Comparison of ENCODE assay signal across 8 cellular contexts in the genomic region with DNA sequence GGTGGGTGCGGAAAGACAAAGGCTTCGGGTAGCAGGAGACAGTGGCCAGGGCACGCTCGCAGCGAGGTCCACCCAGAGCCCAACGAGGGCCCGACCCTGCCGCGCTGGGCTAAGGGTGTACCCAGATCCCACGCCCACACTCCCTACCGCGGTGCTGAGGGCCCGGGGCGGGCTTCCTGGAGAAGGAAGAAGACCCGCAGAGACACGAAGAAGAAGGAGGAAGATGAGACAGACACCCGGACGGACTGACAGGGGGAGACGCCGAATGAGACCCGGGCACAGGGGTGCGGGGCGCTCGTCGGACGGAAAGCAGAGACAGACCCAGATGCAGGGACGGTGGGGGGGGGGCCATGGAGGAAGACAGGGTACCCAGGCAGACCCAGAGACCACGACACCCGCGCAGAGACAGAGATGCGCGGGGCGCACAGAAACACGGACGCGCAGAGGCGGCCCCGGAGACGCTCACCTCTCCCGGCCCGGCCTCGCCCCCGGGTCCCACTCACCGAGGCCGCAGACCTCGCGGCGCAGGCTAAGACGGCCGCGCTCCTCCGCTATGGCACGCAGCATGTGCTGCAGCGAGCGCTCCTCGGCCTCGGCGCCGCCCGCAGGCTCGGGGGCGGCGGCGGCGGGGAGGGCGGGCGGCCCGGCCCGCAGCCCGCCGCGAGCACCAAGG. TPM values are rescaled to one million over a fixed set of nuclear protein-coding genes. Genes with fewer than 3 reads are reported as not detected.
DNase-seq lines count a peak whose midpoint lies in the region; ATAC-seq and TF ChIP-seq lines count a peak whose summit lies in the region.

No MANE protein-coding gene starts in this region.

- no peaks in the 10 kb centered on the region for H3K36me3 ChIP-seq in CD8-positive, alpha-beta T cell (ENCODE audit: insufficient read depth, low read length)
- H3K36me3 ChIP-seq in urinary bladder (ENCODE audit: insufficient read depth): no peaks in the 10 kb centered on the region

- H3K27me3 Mint-ChIP-seq in CD8-positive, alpha-beta T cell (ENCODE audit: low read depth): no peaks in the 10 kb centered on the region
- no peaks in the 10 kb centered on the region for H3K27me3 Mint-ChIP-seq in activated CD4-positive, alpha-beta T cell treated with anti-CD3 and anti-CD28 coated beads, Interleukin-2, amount 10 ng/mL, durations not matched to agents 7 days and 5 days
- H3K27me3 Mint-ChIP-seq in natural killer cell (ENCODE audit: low read depth in 2 of 2): no peaks in the 10 kb centered on the region

- intact Hi-C loops in CD8-positive, alpha-beta T cell (cut with DNase I, micrococcal nuclease): loop anchor here (1.0 to 10.0 kb wide), 3 partner anchors 69 to 795 kb away; a partner anchor contains a TSS
- intact Hi-C loops in natural killer cell (cut with micrococcal nuclease): no loop called here

- TF ChIP-seq CTCF in CD8-positive, alpha-beta T cell (IDR thresholded peaks at IDR 0.05): no peak
- no peak for TF ChIP-seq CTCF in natural killer cell (IDR thresholded peaks at IDR 0.05)

- no peaks in the 10 kb centered on the region for H3K27me3 ChIP-seq in CD8-positive, alpha-beta T cell (ENCODE audit: insufficient read depth, low read length)

- H3K4me3 Mint-ChIP-seq in CD8-positive, alpha-beta T cell: peak overlapping the region; percentile 91
- peak overlapping the region; percentile 89 for H3K4me3 Mint-ChIP-seq in activated CD4-positive, alpha-beta T cell treated with anti-CD3 and anti-CD28 coated beads, Interleukin-2, amount 10 ng/mL, durations not matched to agents 7 days and 5 days
- H3K4me3 Mint-ChIP-seq in natural killer cell: peak overlapping the region; percentile 95

- peak; percentile 42 for ATAC-seq in CD8-positive, alpha-beta T cell
- ATAC-seq in HG03045 (IDR thresholded peaks at IDR 0.05; ENCODE audit: unreplicated experiment) (peak; percentile 12), natural killer cell (peak; percentile 42 to 51 (median 47))

- peak overlapping the region; percentile 86 for H3K27ac Mint-ChIP-seq in CD8-positive, alpha-beta T cell
- peak overlapping the region; percentile 84 for H3K27ac Mint-ChIP-seq in activated CD4-positive, alpha-beta T cell treated with anti-CD3 and anti-CD28 coated beads, Interleukin-2, amount 10 ng/mL, durations not matched to agents 7 days and 5 days
- H3K27ac Mint-ChIP-seq in natural killer cell: peak overlapping the region; percentile 74 to 94

- peaks cover 53% of the 10 kb centered on the region for H3K4me1 Mint-ChIP-seq in CD8-positive, alpha-beta T cell (ENCODE audit: low read depth)
- peaks cover 34% of the 10 kb centered on the region for H3K4me1 Mint-ChIP-seq in activated CD4-positive, alpha-beta T cell treated with anti-CD3 and anti-CD28 coated beads, Interleukin-2, amount 10 ng/mL, durations not matched to agents 7 days and 5 days
- peaks cover 39 to 52% of the 10 kb centered on the region in 2 donors for H3K4me1 Mint-ChIP-seq in natural killer cell

- peaks cover 24% of the 10 kb centered on the region for H3K36me3 Mint-ChIP-seq in CD8-positive, alpha-beta T cell
- no peaks in the 10 kb centered on the region for H3K36me3 Mint-ChIP-seq in activated CD4-positive, alpha-beta T cell treated with anti-CD3 and anti-CD28 coated beads, Interleukin-2, amount 10 ng/mL, durations not matched to agents 7 days and 5 days (ENCODE audit: low read depth)
- H3K36me3 Mint-ChIP-seq in natural killer cell: no peaks in the 10 kb centered on the region

- no peak overlapping the region for H3K27ac ChIP-seq in CD8-positive, alpha-beta T cell (ENCODE audit: low read depth, low read length)
- H3K27ac ChIP-seq in epithelial cell of prostate (peak overlapping the region; percentile 62), urinary bladder (ENCODE audit: low read depth) (no peak overlapping the region)

- CTCF ChIA-PET in CD8-positive, alpha-beta T cell (lab: Charles Lee): no interaction called here
- CTCF ChIA-PET in activated CD4-positive, alpha-beta T cell treated with anti-CD3 and anti-CD28 coated beads, Interleukin-2, amount 10 ng/mL, durations not matched to agents 7 days and 5 days (lab: Charles Lee): no interaction called here

- no peaks in the 10 kb centered on the region for H3K9me3 Mint-ChIP-seq in CD8-positive, alpha-beta T cell
- no peaks in the 10 kb centered on the region for H3K9me3 Mint-ChIP-seq in activated CD4-positive, alpha-beta T cell treated with anti-CD3 and anti-CD28 coated beads, Interleukin-2, amount 10 ng/mL, durations not matched to agents 7 days and 5 days
- H3K9me3 Mint-ChIP-seq in natural killer cell: no peaks in the 10 kb centered on the region

- H3K4me3 ChIP-seq in CD8-positive, alpha-beta T cell (ENCODE audit: low read depth, low read length): peak overlapping the region; percentile 76
- H3K4me3 ChIP-seq in urinary bladder (ENCODE audit: low read depth, low read length): peak overlapping the region; percentile 81

- peak in 4 of 7 experiments; percentile 13 to 42 (median 36) for DNase-seq in CD8-positive, alpha-beta T cell
- DNase-seq in activated CD4-positive, alpha-beta T cell treated with anti-CD3 and anti-CD28 coated beads, Interleukin-2, amount 10 ng/mL, durations not matched to agents 7 days and 5 days: peak; percentile 42
- DNase-seq in epithelial cell of prostate (ENCODE audit: low read depth, low spot score): no peak
- peak; percentile 46 for DNase-seq in natural killer cell
- no peak for DNase-seq in NCI-H2171 (lab: John Stamatoyannopoulos, UW)
- no peak for DNase-seq in AG08395 (ENCODE audit: low spot score)

- no peaks in the 10 kb centered on the region for H3K9me3 ChIP-seq in CD8-positive, alpha-beta T cell (ENCODE audit: low read length)

- WGBS in urinary bladder: under 1% methylated on average over 71 of the region's 72 CpGs

- POLR2A ChIA-PET in CD8-positive, alpha-beta T cell (lab: Charles Lee): no interaction called here
- POLR2A ChIA-PET in activated CD4-positive, alpha-beta T cell treated with anti-CD3 and anti-CD28 coated beads, Interleukin-2, amount 10 ng/mL, durations not matched to agents 7 days and 5 days (lab: Charles Lee): no interaction called here

- H3K4me1 ChIP-seq in CD8-positive, alpha-beta T cell (ENCODE audit: insufficient read depth, low read length): peaks cover 36% of the 10 kb centered on the region
- no peaks in the 10 kb centered on the region for H3K4me1 ChIP-seq in urinary bladder (ENCODE audit: insufficient read depth)

RNA-seq across cellular contexts. Expression of a gene that starts 0.4 kb away (rescaled TPM):
- 10 to 100 TPM in 1 of 2 experiments, 1 to 10 TPM in 1; 6.6 to 11.7 TPM for total RNA-seq in CD8-positive, alpha-beta T cell
- 10 to 100 TPM; 13.3 to 17.8 TPM for total RNA-seq in activated CD4-positive, alpha-beta T cell treated with anti-CD3 and anti-CD28 coated beads, Interleukin-2, amount 10 ng/mL, durations not matched to agents 7 days and 5 days
- total RNA-seq in natural killer cell: 10 to 100 TPM; 32.6 to 39.1 (median 38.4) TPM
- 22.9 TPM for total RNA-seq in urinary bladder
- polyA plus RNA-seq in urinary bladder: 58.7 TPM

RNA-seq across cellular contexts. Expression of a gene that starts 44.5 kb away (rescaled TPM):
- not detected for total RNA-seq in CD8-positive, alpha-beta T cell
- total RNA-seq in activated CD4-positive, alpha-beta T cell treated with anti-CD3 and anti-CD28 coated beads, Interleukin-2, amount 10 ng/mL, durations not matched to agents 7 days and 5 days: not detected
- total RNA-seq in natural killer cell (under 1 TPM in 1 of 3 donors, not detected in 2; 0.49 TPM), urinary bladder (88.9 TPM)
- 15.4 TPM for polyA plus RNA-seq in urinary bladder

Comparison
In these comparisons a context has a peak if more than half of its experiments do, and no peak if none do; other contexts are left out.
1. DNase-seq: peak in CD8-positive, alpha-beta T cell (4 of 7), activated CD4-positive, alpha-beta T cell treated with anti-CD3 and anti-CD28 coated beads, Interleukin-2, amount 10 ng/mL, durations not matched to agents 7 days and 5 days (single experiment) and natural killer cell (single experiment); none in epithelial cell of prostate (single experiment), NCI-H2171 (single experiment) and AG08395 (single experiment).
2. RNA of a gene that starts 44.5 kb away (total RNA-seq): 88.9 TPM in urinary bladder (single experiment); 0.49 TPM in natural killer cell, not detected in CD8-positive, alpha-beta T cell and not detected in activated CD4-positive, alpha-beta T cell treated with anti-CD3 and anti-CD28 coated beads, Interleukin-2, amount 10 ng/mL, durations not matched to agents 7 days and 5 days; every median in the first group is over 10 times any median in the second.
3. Peak in every context shown above with its lines, with median percentiles within 50 percentile points of each other: ATAC-seq, H3K27ac Mint-ChIP-seq and H3K4me3 Mint-ChIP-seq.